ENCODE assay signal across 19 cellular contexts in genomic region chr11:72230764-72231365, GRCh38. TPM values are rescaled to one million over a fixed set of nuclear protein-coding genes. Genes with fewer than 3 reads are reported as not detected.
"Had no signal": no experiment of that assay in that cellular context is flagged by ENCODE, and none has a peak within 500 bp of the region (broad histone marks: within the 10 kb centered on the region; RNA-seq: fewer than 3 reads in every experiment).

No MANE protein-coding gene starts in this region.

- H3K9me3 ChIP-seq: heart left ventricle, thyroid gland had no signal

- H3K27me3 Mint-ChIP-seq: activated naive CD8-positive, alpha-beta T cell treated with anti-CD3 and anti-CD28 coated beads, Interleukin-2, amount 10 ng/mL, durations not matched to agents 7 days and 5 days; central memory CD8-positive, alpha-beta T cell; naive B cell had no signal

- H3K27me3 ChIP-seq: brain microvascular endothelial cell, heart left ventricle, thyroid gland had no signal

- H3K79me2 ChIP-seq: parathyroid adenoma had no signal

- H3K27ac ChIP-seq: brain microvascular endothelial cell, parathyroid adenoma, thyroid gland had no signal

- H3K4me1 ChIP-seq: parathyroid adenoma had no signal

- ATAC-seq: activated T-cell treated with anti-CD3 and anti-CD28 coated beads, Interleukin-2, amount 50 U/mL, for 72 hours; left colon had no signal

- H3K9ac ChIP-seq: parathyroid adenoma had no signal

- H2AFZ ChIP-seq: parathyroid adenoma had no signal

- H3K4me3 Mint-ChIP-seq: activated naive CD8-positive, alpha-beta T cell treated with anti-CD3 and anti-CD28 coated beads, Interleukin-2, amount 10 ng/mL, durations not matched to agents 7 days and 5 days; activated T-cell treated with anti-CD3 and anti-CD28 coated beads, Interleukin-2, amount 50 U/mL, for 72 hours; central memory CD8-positive, alpha-beta T cell; T-helper 2 cell treated with Interferon-gamma antibody and Interleukin-4, amounts not matched to agents 5 μg/mL and 100 μg/mL, for 36 hours had no signal

- H3K9me3 Mint-ChIP-seq: activated naive CD8-positive, alpha-beta T cell treated with anti-CD3 and anti-CD28 coated beads, Interleukin-2, amount 10 ng/mL, durations not matched to agents 7 days and 5 days; activated T-cell treated with anti-CD3 and anti-CD28 coated beads, Interleukin-2, amount 50 U/mL, for 72 hours; central memory CD8-positive, alpha-beta T cell; naive B cell; T-helper 2 cell treated with Interferon-gamma antibody and Interleukin-4, amounts not matched to agents 5 μg/mL and 100 μg/mL, for 36 hours had no signal

- H3K27ac Mint-ChIP-seq: activated naive CD8-positive, alpha-beta T cell treated with anti-CD3 and anti-CD28 coated beads, Interleukin-2, amount 10 ng/mL, durations not matched to agents 7 days and 5 days; activated T-cell treated with anti-CD3 and anti-CD28 coated beads, Interleukin-2, amount 50 U/mL, for 72 hours; T-helper 2 cell treated with Interferon-gamma antibody and Interleukin-4, amounts not matched to agents 5 μg/mL and 100 μg/mL, for 36 hours had no signal

- DNase-seq: activated CD4-positive, alpha-beta T cell treated with anti-CD3 and anti-CD28 coated beads, Interleukin-2, amount 50 U/mL, for 1 hour; activated naive CD4-positive, alpha-beta T cell; activated naive CD8-positive, alpha-beta T cell treated with anti-CD3 and anti-CD28 coated beads, Interleukin-2, amount 10 ng/mL, durations not matched to agents 7 days and 5 days; activated T-cell treated with anti-CD3 and anti-CD28 coated beads, Interleukin-2, amount 50 U/mL, for 72 hours; brain microvascular endothelial cell; effector memory CD4-positive, alpha-beta T cell; left colon; naive B cell; stimulated activated CD4-positive, alpha-beta T cell treated with anti-CD3 and anti-CD28 coated beads, Interleukin-1b, Interleukin-23, amount 100 ng/mL, for 48 hours; SW 1271; thyroid gland had no signal

- H3K4me3 ChIP-seq: heart left ventricle, thyroid gland had no signal

RNA-seq across cellular contexts. Expression of gene PHOX2A, which starts 13.1 kb away (rescaled TPM):
- total RNA-seq: activated naive CD8-positive, alpha-beta T cell treated with anti-CD3 and anti-CD28 coated beads, Interleukin-2, amount 10 ng/mL, durations not matched to agents 7 days and 5 days; activated T-cell treated with anti-CD3 and anti-CD28 coated beads, Interleukin-2, amount 50 U/mL, for 72 hours; epithelial cell of proximal tubule; frontal cortex; heart left ventricle; lung microvascular endothelial cell; mononuclear cell; thyroid gland had no signal
- polyA plus RNA-seq: heart left ventricle had no signal

RNA-seq across cellular contexts. Expression of gene FOLR2, which starts 14.3 kb away (rescaled TPM):
- total RNA-seq: activated T-cell treated with anti-CD3 and anti-CD28 coated beads, Interleukin-2, amount 50 U/mL, for 72 hours; epithelial cell of proximal tubule; lung microvascular endothelial cell had no signal

RNA-seq across cellular contexts. Expression of gene FOLR1, which starts 38.9 kb away (rescaled TPM):
- total RNA-seq: activated naive CD8-positive, alpha-beta T cell treated with anti-CD3 and anti-CD28 coated beads, Interleukin-2, amount 10 ng/mL, durations not matched to agents 7 days and 5 days; activated T-cell treated with anti-CD3 and anti-CD28 coated beads, Interleukin-2, amount 50 U/mL, for 72 hours; frontal cortex; left colon; lung microvascular endothelial cell; mononuclear cell had no signal
